In the genomic region with DNA sequence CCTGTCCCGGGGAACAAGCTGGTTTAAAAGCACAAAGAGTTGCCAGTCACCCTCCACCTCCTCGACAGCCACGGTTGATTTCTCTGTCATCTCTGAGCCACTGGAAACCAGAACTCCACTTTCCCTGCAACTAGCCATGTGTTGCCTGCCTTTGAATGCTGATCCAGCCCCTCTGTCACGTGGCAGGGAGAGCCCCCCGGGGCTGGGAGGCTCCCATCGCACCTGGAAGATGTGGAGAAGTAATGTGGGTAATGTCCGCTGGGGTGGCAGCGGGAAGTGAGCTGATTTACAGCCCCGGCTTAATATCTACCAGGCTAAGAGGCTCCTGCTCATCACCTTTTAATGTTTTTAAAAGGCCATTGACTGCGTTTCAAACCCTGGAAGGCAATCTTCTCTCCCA, we compare ENCODE assay signal across 26 cellular contexts. TPM values are rescaled to one million over a fixed set of nuclear protein-coding genes. Genes with fewer than 3 reads are reported as not detected.
"Had no signal": no experiment of that assay in that cellular context is flagged by ENCODE, and none has a peak within 500 bp of the region (broad histone marks: within the 10 kb centered on the region; RNA-seq: fewer than 3 reads in every experiment).

No MANE protein-coding gene starts in this region.

- FAIRE-seq: astrocyte had no signal

- H3K36me3 ChIP-seq: cardiac muscle cell had no signal

- H3K4me3 ChIP-seq: cardiac muscle cell, PC-9, SK-N-MC had no signal

- H3K27ac ChIP-seq: cardiac muscle cell, PC-9, SK-N-MC, VCaP had no signal

- DNase-seq: activated CD4-positive, alpha-beta memory T cell treated with anti-CD3 and anti-CD28 coated beads, Interleukin-2, amount 10 ng/mL, durations not matched to agents 7 days and 5 days; activated CD4-positive, alpha-beta T cell treated with anti-CD3 and anti-CD28 coated beads for 36 hours; activated CD4-positive, alpha-beta T cell treated with anti-CD3 and anti-CD28 coated beads, Interleukin-2, amount 50 U/mL, for 1 hour; activated gamma-delta T cell; activated naive CD4-positive, alpha-beta T cell treated with anti-CD3 and anti-CD28 coated beads for 36 hours; activated T-cell treated with anti-CD3 and anti-CD28 coated beads for 4 hours; activated T-cell treated with anti-CD3 and anti-CD28 coated beads, Interleukin-2, amount 50 U/mL, for 48 hours; amygdala; KG1; NCI-H1048; NCI-H146; NCI-H187 treated with DMSO at 0.1 percent for 48 hours; NCI-H2171; NCI-H510A treated with DMSO at 0.1 percent for 48 hours; PC-9; SIG-M5; T-helper 1 cell had no signal

- H3K4me2 ChIP-seq: PC-9 had no signal

- H2AFZ ChIP-seq: PC-9 had no signal

- ATAC-seq: activated CD4-positive, alpha-beta T cell treated with anti-CD3 and anti-CD28 coated beads for 36 hours; activated T-helper 17 cell treated with anti-CD3 and anti-CD28 coated beads, Interleukin-2, amount 50 U/mL, for 72 hours had no signal

- H3K27me3 ChIP-seq: cardiac muscle cell had no signal

RNA-seq across cellular contexts. Expression of a gene that starts 7.5 kb away (rescaled TPM):
- total RNA-seq: activated CD4-positive, alpha-beta memory T cell treated with anti-CD3 and anti-CD28 coated beads, Interleukin-2, amount 10 ng/mL, durations not matched to agents 7 days and 5 days; activated CD4-positive, alpha-beta T cell treated with anti-CD3 and anti-CD28 coated beads for 36 hours; activated CD8-positive, alpha-beta memory T cell treated with anti-CD3 and anti-CD28 coated beads for 36 hours; activated naive CD4-positive, alpha-beta T cell treated with anti-CD3 and anti-CD28 coated beads for 36 hours; activated T-helper 17 cell treated with anti-CD3 and anti-CD28 coated beads, Interleukin-2, amount 50 U/mL, for 72 hours; astrocyte; LHCN-M2; M059J; PC-9; T-helper 2 cell treated with Interferon-gamma antibody and Interleukin-4, amounts not matched to agents 100 ng/mL and 5 ng/mL, for 36 hours had no signal
